ENCODE assay signal across 16 cellular contexts in genomic region chr20:64037199-64037497, GRCh38. TPM values are rescaled to one million over a fixed set of nuclear protein-coding genes. Genes with fewer than 3 reads are reported as not detected.
DNase-seq lines count a peak whose midpoint lies in the region; ATAC-seq and TF ChIP-seq lines count a peak whose summit lies in the region.
"Had no signal": no experiment of that assay in that cellular context is flagged by ENCODE, and none has a peak within 500 bp of the region (broad histone marks: within the 10 kb centered on the region; RNA-seq: fewer than 3 reads in every experiment).

No MANE protein-coding gene starts in this region.

- H3K27ac Mint-ChIP-seq in stimulated activated effector memory CD8-positive, alpha-beta T cell treated with anti-CD3 and anti-CD28 coated beads, Interleukin-12 subunit alpha, Interleukin-12 subunit beta, amount 100 ng/mL, for 72 hours, result peak overlapping the region; percentile 94
- H3K27ac Mint-ChIP-seq: natural killer cell treated with Interleukin-12 subunit alpha and Interleukin-12 subunit beta and Interleukin-15 and Interleukin-18, amount 100 ng/mL, for 72 hours had no signal

- peaks cover 0 to 60% (median 41%) of the 10 kb centered on the region in 9 donors for H3K27me3 ChIP-seq in heart left ventricle

- peaks cover 8 to 70% (median 34%) of the 10 kb centered on the region in 12 donors for H3K4me1 ChIP-seq in heart left ventricle

- H3K4me1 Mint-ChIP-seq in stimulated activated effector memory CD8-positive, alpha-beta T cell treated with anti-CD3 and anti-CD28 coated beads, Interleukin-12 subunit alpha, Interleukin-12 subunit beta, amount 100 ng/mL, for 72 hours, result peaks cover 48% of the 10 kb centered on the region

- no peaks in the 10 kb centered on the region for H3K9me3 Mint-ChIP-seq in stimulated activated effector memory CD8-positive, alpha-beta T cell treated with anti-CD3 and anti-CD28 coated beads, Interleukin-12 subunit alpha, Interleukin-12 subunit beta, amount 100 ng/mL, for 72 hours
- H3K9me3 Mint-ChIP-seq: natural killer cell treated with Interleukin-12 subunit alpha and Interleukin-12 subunit beta and Interleukin-15 and Interleukin-18, amount 100 ng/mL, for 72 hours had no signal

- WGBS in heart left ventricle, 4 donors, result 71 to 80% (median 76%) methylated on average over 3 of the region's 3 CpGs

- ATAC-seq in Right ventricle myocardium inferior, result no peak
- no peak for ATAC-seq in heart left ventricle
- ATAC-seq in stimulated activated effector memory CD8-positive, alpha-beta T cell treated with anti-CD3 and anti-CD28 coated beads, Interleukin-12 subunit alpha, Interleukin-12 subunit beta, amount 100 ng/mL, for 72 hours, result no peak
- no peak for ATAC-seq in GM19351 (IDR thresholded peaks at IDR 0.05; ENCODE audit: unreplicated experiment)
- ATAC-seq: HCT116; natural killer cell treated with Interleukin-12 subunit alpha and Interleukin-12 subunit beta and Interleukin-15 and Interleukin-18, amount 100 ng/mL, for 72 hours had no signal

- no peak overlapping the region for H3K27ac ChIP-seq in heart left ventricle
- peak overlapping the region; percentile 79; the same call in 1 of the 2 replicates for H3K27ac ChIP-seq in VCaP
- H3K27ac ChIP-seq: suprapubic skin had no signal

- H3K36me3 ChIP-seq in heart left ventricle, result peaks cover 0 to 31% (median 19%) of the 10 kb centered on the region in 9 donors

- TF ChIP-seq CTCF in heart left ventricle (IDR thresholded peaks at IDR 0.05), result no peak
- TF ChIP-seq CTCF in VCaP (conservative IDR thresholded peaks at IDR 0.05), result no peak

- peak overlapping the region; percentile 67 for H3K4me3 Mint-ChIP-seq in stimulated activated effector memory CD8-positive, alpha-beta T cell treated with anti-CD3 and anti-CD28 coated beads, Interleukin-12 subunit alpha, Interleukin-12 subunit beta, amount 100 ng/mL, for 72 hours

- intact Hi-C loops in Right ventricle myocardium inferior (cut with DNase I) (no loop called here), heart left ventricle (cut with DNase I) (loop anchor here in 8 of 10 donors (5.0 to 10.0 kb wide), 4 partner anchors 52 to 85 kb away; partner anchors contain the start of gene PRPF6 (in 4 of the 8))

- no peak overlapping the region for H3K4me3 ChIP-seq in heart left ventricle
- H3K4me3 ChIP-seq: lung had no signal

- peak; percentile 13 for DNase-seq in Right ventricle myocardium inferior (ENCODE audit: missing footprints)
- DNase-seq in heart left ventricle, result no peak
- no peak for DNase-seq in stimulated activated effector memory CD8-positive, alpha-beta T cell treated with anti-CD3 and anti-CD28 coated beads, Interleukin-12 subunit alpha, Interleukin-12 subunit beta, amount 100 ng/mL, for 72 hours (ENCODE audit: low spot score in 2 of 2)
- DNase-seq in NCI-H526 (lab: John Stamatoyannopoulos, UW), result no peak
- DNase-seq: central memory CD4-positive, alpha-beta T cell; foreskin melanocyte; NCI-H1092; NK-92 treated with Interleukin-12 subunit alpha and Interleukin-12 subunit beta, amount 100 ng/mL, for 24 hours; Right ventricle myocardium superior; T1000 had no signal

- no peak for TF ChIP-seq POLR2A in heart left ventricle (IDR thresholded peaks at IDR 0.05)

- H3K36me3 Mint-ChIP-seq in stimulated activated effector memory CD8-positive, alpha-beta T cell treated with anti-CD3 and anti-CD28 coated beads, Interleukin-12 subunit alpha, Interleukin-12 subunit beta, amount 100 ng/mL, for 72 hours, result peaks cover 33% of the 10 kb centered on the region
- H3K36me3 Mint-ChIP-seq: natural killer cell treated with Interleukin-12 subunit alpha and Interleukin-12 subunit beta and Interleukin-15 and Interleukin-18, amount 100 ng/mL, for 72 hours had no signal

- H3K9me3 ChIP-seq in heart left ventricle, result no peaks in the 10 kb centered on the region
- H3K9me3 ChIP-seq: suprapubic skin had no signal

RNA-seq across cellular contexts. Expression of gene C20orf204, which starts 1.2 kb away (rescaled TPM):
- total RNA-seq in Right ventricle myocardium inferior, result 0.30 TPM
- total RNA-seq in heart left ventricle, result 1 to 10 TPM in 1 of 9 donors, under 1 TPM in 8; 0.16 to 1.2 (median 0.56) TPM
- under 1 TPM; 0.35 to 0.42 TPM for polyA plus RNA-seq in heart left ventricle

RNA-seq across cellular contexts. Expression of gene SOX18, which starts 12.3 kb away (rescaled TPM):
- 38.4 TPM for total RNA-seq in Right ventricle myocardium inferior
- 10 to 100 TPM; 37.0 to 75.9 (median 50.7) TPM for total RNA-seq in heart left ventricle
- polyA plus RNA-seq in heart left ventricle, result 10 to 100 TPM; 23.5 to 31.1 TPM
- total RNA-seq: natural killer cell treated with Interleukin-12 subunit alpha and Interleukin-12 subunit beta and Interleukin-15 and Interleukin-18, amount 100 ng/mL, for 72 hours had no signal

RNA-seq across cellular contexts. Expression of gene TCEA2, which starts 25.9 kb away (rescaled TPM):
- total RNA-seq in Right ventricle myocardium inferior, result 39.0 TPM
- total RNA-seq in heart left ventricle, result 10 to 100 TPM; 19.2 to 52.1 (median 42.9) TPM
- polyA plus RNA-seq in heart left ventricle, result 10 to 100 TPM; 23.6 to 32.9 TPM

RNA-seq across cellular contexts. Expression of gene RGS19, which starts 42.2 kb away (rescaled TPM):
- total RNA-seq in Right ventricle myocardium inferior (6.6 TPM), heart left ventricle (10 to 100 TPM in 2 of 9 donors, 1 to 10 TPM in 7; 3.2 to 25.6 (median 5.3) TPM)
- polyA plus RNA-seq in heart left ventricle, result 1 to 10 TPM; 3.7 to 6.5 TPM

RNA-seq across cellular contexts. Expression of gene OPRL1, which starts 42.7 kb away (rescaled TPM):
- 0.49 TPM for total RNA-seq in Right ventricle myocardium inferior
- 1 to 10 TPM in 3 of 9 donors, under 1 TPM in 6; 0.18 to 1.9 (median 0.67) TPM for total RNA-seq in heart left ventricle
- under 1 TPM; 0.21 to 0.27 TPM for polyA plus RNA-seq in heart left ventricle
